18 cellular contexts compared by ENCODE assay signal in the genomic region with DNA sequence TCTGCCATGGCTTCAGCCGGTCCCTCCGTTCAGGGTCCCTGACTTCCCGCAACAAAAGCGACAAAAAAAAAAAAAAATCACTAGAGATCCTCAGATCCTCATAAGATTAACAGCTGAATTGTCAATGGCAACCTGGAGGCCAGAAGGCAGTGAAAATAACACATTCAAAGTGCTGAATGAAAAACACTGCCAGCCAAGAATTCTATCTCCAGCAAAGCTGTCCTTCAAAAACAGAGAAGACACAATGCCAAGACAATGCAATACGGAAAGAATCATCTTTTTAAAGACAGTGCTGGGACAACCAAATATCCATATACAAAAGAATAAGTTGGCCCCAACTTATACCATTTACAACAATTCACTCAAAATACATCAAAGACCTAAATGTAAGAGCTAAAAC. TPM values are rescaled to one million over a fixed set of nuclear protein-coding genes. Genes with fewer than 3 reads are reported as not detected.
DNase-seq lines count a peak whose midpoint lies in the region; ATAC-seq and TF ChIP-seq lines count a peak whose summit lies in the region.
"Had no signal": no experiment of that assay in that cellular context is flagged by ENCODE, and none has a peak within 500 bp of the region (broad histone marks: within the 10 kb centered on the region; RNA-seq: fewer than 3 reads in every experiment).

No MANE protein-coding gene starts in this region.

- no peak overlapping the region for H3K9ac ChIP-seq in mesendoderm (ENCODE audit: low read length)
- H3K9ac ChIP-seq in neural progenitor cell = no peak overlapping the region
- H3K9ac ChIP-seq: GM23248 had no signal

- H3K9me3 Mint-ChIP-seq in Calu3 (ENCODE audit: low read depth, unreplicated experiment) = peaks cover 19% of the 10 kb centered on the region
- H3K9me3 Mint-ChIP-seq in neural progenitor cell = peaks cover 48% of the 10 kb centered on the region

- H3K4me3 Mint-ChIP-seq in Calu3 (ENCODE audit: low read depth, unreplicated experiment) (no peak overlapping the region), neural progenitor cell (no peak overlapping the region)
- H3K4me3 Mint-ChIP-seq: CD14-positive monocyte; CD8-positive, alpha-beta T cell; IgD-negative memory B cell had no signal

- ATAC-seq in HG02642 (IDR thresholded peaks at IDR 0.05; ENCODE audit: poor library complexity, unreplicated experiment) = no peak
- ATAC-seq: CD8-positive, alpha-beta T cell had no signal

- H3K27me3 Mint-ChIP-seq in Calu3 (ENCODE audit: unreplicated experiment) (no peaks in the 10 kb centered on the region), neural progenitor cell (ENCODE audit: insufficient read depth, low read depth) (peaks cover 2% of the 10 kb centered on the region)
- H3K27me3 Mint-ChIP-seq: IgD-negative memory B cell had no signal

- no peak overlapping the region for H2AK5ac ChIP-seq in mesendoderm (ENCODE audit: low read length)

- peaks cover 22% of the 10 kb centered on the region for H3K9me3 ChIP-seq in neural progenitor cell (ENCODE audit: low read depth)

- H2BK5ac ChIP-seq in mesendoderm (ENCODE audit: low read length) = no peak overlapping the region

- DNase-seq in Calu3 = no peak
- DNase-seq in mesendoderm = peak; percentile 22
- DNase-seq in C1 segment of cervical spinal cord (lab: John Stamatoyannopoulos, UW) = no peak
- no peak for DNase-seq in neural progenitor cell (ENCODE audit: low spot score)
- DNase-seq: ACHN; CD8-positive, alpha-beta T cell; DMS 273 treated with DMSO at 0.1 percent for 48 hours; DMS53; DND-41; EL; GM23248; KBM-7 had no signal

- H3K4me1 ChIP-seq in mesendoderm (ENCODE audit: control insufficient read depth, low read depth, low read length) (no peaks in the 10 kb centered on the region), neural progenitor cell (no peaks in the 10 kb centered on the region)

- H3K4me3 ChIP-seq in mesendoderm (ENCODE audit: low read length) = no peak overlapping the region
- no peak overlapping the region for H3K4me3 ChIP-seq in neural progenitor cell
- H3K4me3 ChIP-seq: GM23248, HAP-1 had no signal

- no CpG with 5 or more reads among the region's 5 CpGs for WGBS in mesendoderm (ENCODE audit: extremely low coverage, insufficient coverage, low lambda C conversion rate)

- H3K79me2 ChIP-seq in mesendoderm (ENCODE audit: control insufficient read depth, insufficient read depth, low read length) (no peaks in the 10 kb centered on the region), neural progenitor cell (ENCODE audit: low read depth) (peaks cover 38% of the 10 kb centered on the region)

- H3K4ac ChIP-seq in mesendoderm (ENCODE audit: low read depth, low read length) = no peak overlapping the region

- H2BK120ac ChIP-seq in mesendoderm (ENCODE audit: low read depth, low read length) = no peak overlapping the region

- peaks cover 4% of the 10 kb centered on the region for H3F3A ChIP-seq in neural progenitor cell (ENCODE audit: low read depth)

- no peak overlapping the region for H3K18ac ChIP-seq in mesendoderm (ENCODE audit: low read length)

- intact Hi-C loops in Calu3 (cut with micrococcal nuclease; ENCODE audit: unreplicated experiment) = loop anchor here (2.0 kb wide), 1 partner anchor 48 kb away; no protein-coding TSS in a partner anchor

- H3K27ac ChIP-seq in 22Rv1 = peak overlapping the region; percentile 47; the same call in 1 of the 2 replicates
- H3K27ac ChIP-seq in VCaP = peak overlapping the region; percentile 37; the same call in 1 of the 2 replicates
- no peak overlapping the region for H3K27ac ChIP-seq in mesendoderm (ENCODE audit: low read depth, low read length)
- H3K27ac ChIP-seq in neural progenitor cell = no peak overlapping the region
- H3K27ac ChIP-seq: GM23248 had no signal

- CTCF ChIA-PET in Calu3 (lab: Charles Lee) = interaction anchor here (2.5 kb wide), 1 partner anchor 11 kb away, joined by 9 read pairs; no protein-coding TSS in a partner anchor

- H3K23ac ChIP-seq in mesendoderm (ENCODE audit: low read length) = no peak overlapping the region

- no TSS peak for BruUV-seq in Calu3 (replicated peaks; lab: Mats Ljungman, UMichigan)

- H4K8ac ChIP-seq in mesendoderm (ENCODE audit: low read depth, low read length) = no peak overlapping the region

- no peaks in the 10 kb centered on the region for H4K20me1 ChIP-seq in neural progenitor cell (ENCODE audit: low read depth)

- H3K36me3 ChIP-seq in mesendoderm (ENCODE audit: control insufficient read depth, insufficient read depth, low read length) (peaks cover 5% of the 10 kb centered on the region), neural progenitor cell (peaks cover 24% of the 10 kb centered on the region)

- H2AFZ ChIP-seq in neural progenitor cell (replicated peaks) = no peak overlapping the region
- H2AFZ ChIP-seq: GM23248 had no signal

- TF ChIP-seq CTCF in 22Rv1 (IDR thresholded peaks at IDR 0.05) (no peak), Calu3 (IDR thresholded peaks at IDR 0.05; ENCODE audit: unreplicated experiment) (no peak), VCaP (conservative IDR thresholded peaks at IDR 0.05) (no peak), neural progenitor cell (IDR thresholded peaks at IDR 0.05) (no peak)

- H3K79me1 ChIP-seq in mesendoderm (ENCODE audit: low read length) = peaks cover 3% of the 10 kb centered on the region

- peak overlapping the region; percentile 94 for H3K27ac Mint-ChIP-seq in Calu3 (ENCODE audit: unreplicated experiment)
- H3K27ac Mint-ChIP-seq in neural progenitor cell = no peak overlapping the region
- H3K27ac Mint-ChIP-seq: CD14-positive monocyte; CD8-positive, alpha-beta T cell had no signal

- H3K36me3 Mint-ChIP-seq in Calu3 (ENCODE audit: insufficient read depth, unreplicated experiment) (peaks cover 87% of the 10 kb centered on the region), neural progenitor cell (peaks cover 65% of the 10 kb centered on the region)

- no peaks in the 10 kb centered on the region for H3K27me3 ChIP-seq in mesendoderm (ENCODE audit: insufficient read depth, low read length, poor library complexity)
- H3K27me3 ChIP-seq in neural progenitor cell = no peaks in the 10 kb centered on the region

- H3K4me2 ChIP-seq in mesendoderm (ENCODE audit: low read length) (no peak overlapping the region), neural progenitor cell (no peak overlapping the region)

- no peak overlapping the region for H4K5ac ChIP-seq in mesendoderm (ENCODE audit: low read length)

- peaks cover 42% of the 10 kb centered on the region for H3K4me1 Mint-ChIP-seq in Calu3 (ENCODE audit: low read depth, unreplicated experiment)
- no peaks in the 10 kb centered on the region for H3K4me1 Mint-ChIP-seq in neural progenitor cell

- no peak overlapping the region for H2BK15ac ChIP-seq in mesendoderm (replicated peaks; ENCODE audit: low read depth)

- no peak overlapping the region for H3K56ac ChIP-seq in mesendoderm (ENCODE audit: low read length)

RNA-seq across cellular contexts. Expression of a gene that starts 21.6 kb away (rescaled TPM):
- total RNA-seq in Calu3 (2022) = 66.7 and 68.0 TPM in 2 replicates
- polyA plus RNA-seq in mesendoderm (2013, experiment 1 of 2) = 36.4 TPM
- polyA plus RNA-seq in mesendoderm (2013, experiment 2 of 2) = 36.8 TPM
- 26.7 and 28.9 TPM in 2 replicates for total RNA-seq in neural progenitor cell (ENCODE audit: low replicate concordance)

Comparison
In these comparisons a context has a peak if more than half of its experiments do, and no peak if none do; other contexts are left out.
1. H3K27ac ChIP-seq: peak in 22Rv1 (single experiment) and VCaP (single experiment); none in mesendoderm (single experiment) and neural progenitor cell (single experiment).